ENCODE assay signal across 10 cellular contexts in the genomic region with DNA sequence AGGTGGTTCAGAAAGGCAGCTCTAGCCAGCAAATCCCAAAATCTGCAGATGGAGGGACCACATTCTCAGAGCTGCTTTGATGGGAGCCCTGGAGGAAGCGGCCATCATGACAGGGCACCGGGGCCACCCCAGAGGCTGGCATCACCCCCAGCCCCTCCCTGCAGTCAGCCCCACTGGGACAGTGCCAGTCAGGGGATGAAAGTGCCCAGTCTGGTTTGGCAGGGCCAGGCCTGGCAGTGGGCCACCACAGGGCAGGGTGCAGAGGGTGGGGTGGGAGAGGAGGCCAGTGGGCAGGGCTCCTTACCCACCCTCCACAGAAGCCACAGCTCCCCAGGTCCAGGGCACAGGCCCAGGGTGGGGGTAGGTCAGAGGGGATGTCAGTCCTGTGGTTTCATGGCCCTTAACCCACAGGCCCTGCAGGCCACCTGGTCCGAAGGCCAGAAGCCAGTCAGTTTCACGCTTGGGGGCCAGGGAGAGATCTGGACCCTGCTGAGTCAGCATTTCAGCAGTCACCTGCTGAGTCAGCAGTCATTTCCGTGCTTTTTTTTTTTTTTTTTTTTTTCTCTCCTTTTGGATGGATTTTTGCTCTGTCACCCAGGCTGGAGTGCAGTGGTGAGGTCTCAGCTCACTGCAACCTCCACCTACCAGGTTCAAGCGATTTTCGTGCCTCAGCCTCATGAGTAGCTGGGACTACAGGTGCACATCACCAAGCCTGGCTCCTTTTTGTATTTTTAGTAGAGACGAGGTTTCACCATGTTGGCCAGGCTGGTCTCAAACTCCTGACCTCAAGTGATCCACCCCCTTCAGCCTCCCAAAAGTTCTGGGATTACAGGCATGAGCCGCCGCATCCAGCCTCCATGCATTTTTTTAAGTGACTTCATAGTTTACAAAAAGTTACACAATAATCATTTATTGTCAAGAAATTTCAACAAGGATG. TPM values are rescaled to one million over a fixed set of nuclear protein-coding genes. Genes with fewer than 3 reads are reported as not detected.
DNase-seq lines count a peak whose midpoint lies in the region; ATAC-seq, FAIRE-seq and TF ChIP-seq lines count a peak whose summit lies in the region.
"Had no signal": no experiment of that assay in that cellular context is flagged by ENCODE, and none has a peak within 500 bp of the region (broad histone marks: within the 10 kb centered on the region; RNA-seq: fewer than 3 reads in every experiment).

No MANE protein-coding gene starts in this region.

- in situ Hi-C loops in K562 (cut with MboI), result no loop called here

- DNase-seq in K562 (ENCODE audit: extremely low read depth in 1 of 4, low spot score in 3 of 4) (peak; percentile 70 to 80 (median 74)), right lobe of liver (peak; percentile 89 to 98 (median 97))
- no peak for DNase-seq in stimulated activated CD4-positive, alpha-beta T cell treated with anti-CD3 and anti-CD28 coated beads, Interleukin-4, amount 100 ng/mL, for 4 hours
- DNase-seq: central memory CD4-positive, alpha-beta T cell; NCI-H446 treated with DMSO at 0.1 percent for 48 hours had no signal

- H3K4me3 ChIP-seq in BLaER1 (no peak overlapping the region), K562 (no peak overlapping the region), right lobe of liver (no peak overlapping the region)

- H3K4me2 ChIP-seq in BLaER1 (peak overlapping the region; percentile 77), K562 (ENCODE audit: insufficient read depth, low read length) (no peak overlapping the region)

- TF ChIP-seq EP300 in Ishikawa (IDR thresholded peaks at IDR 0.05; ENCODE audit: borderline replicate concordance) (peak; percentile 51; the same call in 1 of the 2 replicates), K562 (IDR thresholded peaks at IDR 0.05; ENCODE audit: low read length) (no peak)

- H4K20me1 ChIP-seq in BLaER1, result 0 out of 2 replicates have a peak, but pooled peaks cover 6% of the 10 kb centered on the region
- no peaks in the 10 kb centered on the region; the same call in 1 of the 2 replicates for H4K20me1 ChIP-seq in K562 (replicated peaks; ENCODE audit: control insufficient read depth, insufficient read depth, low read length)

- TF ChIP-seq RAD21 in Ishikawa (IDR thresholded peaks at IDR 0.05; ENCODE audit: low read depth), result no peak
- TF ChIP-seq RAD21 in K562 (CRISPR knock-in tag; conservative IDR thresholded peaks at IDR 0.05 in 1 of 2, IDR thresholded peaks at IDR 0.05 in 1 of 2), result no peak

- no peak overlapping the region for H2AFZ ChIP-seq in K562 (ENCODE audit: low read depth, low read length)

- POLR2A ChIA-PET in K562 (lab: Yijun Ruan, JAX), result interaction anchor here (0.6 to 5.4 kb wide), 9 partner anchors 9 to 491 kb away, joined by 3 to 59 read pairs (median 3); a partner anchor contains a TSS

- no peaks in the 10 kb centered on the region for H3K79me2 ChIP-seq in K562 (ENCODE audit: control insufficient read depth, insufficient read depth, low read length)

- H3K36me3 ChIP-seq in BLaER1 (peaks cover 26% of the 10 kb centered on the region), K562 (ENCODE audit: control insufficient read depth, insufficient read depth, low read length) (peaks cover 27% of the 10 kb centered on the region; the same call in 1 of the 3 replicates), right lobe of liver (peaks cover 0 to 7% (median 2%) of the 10 kb centered on the region in 4 donors)

- intact Hi-C loops in K562 (cut with micrococcal nuclease) (no loop called here), right lobe of liver (cut with DNase I) (no loop called here)

- ATAC-seq in K562 (peak; percentile 77), right lobe of liver (peak; percentile 85 to 91 (median 89)), GM21717 (IDR thresholded peaks at IDR 0.05; ENCODE audit: unreplicated experiment) (no peak), GM19397 (IDR thresholded peaks at IDR 0.05; ENCODE audit: unreplicated experiment) (no peak), HG03108 (IDR thresholded peaks at IDR 0.05; ENCODE audit: unreplicated experiment) (no peak)

- H3K9me3 ChIP-seq in BLaER1, result no peaks in the 10 kb centered on the region
- no peaks in the 10 kb centered on the region for H3K9me3 ChIP-seq in K562 (replicated peaks; ENCODE audit: control insufficient read depth, insufficient read depth, low read depth, low read length)
- H3K9me3 ChIP-seq in right lobe of liver, result no peaks in the 10 kb centered on the region

- no peak overlapping the region for H3K27ac ChIP-seq in BLaER1
- H3K27ac ChIP-seq in K562 (ENCODE audit: extremely low read depth, low read depth, low read length), result peak overlapping the region; percentile 54; the same call in 2 of the 3 replicates
- H3K27ac ChIP-seq in right lobe of liver, result peak overlapping the region in 2 of 3 donors; percentile 6 to 50

- peak; percentile 83 for FAIRE-seq in K562 (lab: Jason Lieb, UNC)

- 43% methylated on average over 9 of the region's 10 CpGs for WGBS in K562 (ENCODE audit: insufficient coverage, low coverage, missing lambda C conversion rate)
- 25% methylated on average over 6 of the region's 10 CpGs for WGBS in right lobe of liver (ENCODE audit: insufficient coverage, low coverage, low lambda C conversion rate, missing lambda C conversion rate)

- no peaks in the 10 kb centered on the region for H3K27me3 ChIP-seq in BLaER1
- no peaks in the 10 kb centered on the region for H3K27me3 ChIP-seq in K562 (ENCODE audit: control insufficient read depth in 2 of 2, insufficient read depth in 2 of 2, low read length in 2 of 2)
- no peaks in the 10 kb centered on the region for H3K27me3 ChIP-seq in right lobe of liver

- CTCF ChIA-PET in K562 (lab: Yijun Ruan, JAX; ENCODE audit: low intra/inter-chr PET ratio), result no interaction called here

- no peaks in the 10 kb centered on the region for H3K9me1 ChIP-seq in K562 (ENCODE audit: control insufficient read depth, insufficient read depth, low read length)

- no TSS peak for BruUV-seq in K562 (replicated peaks; lab: Mats Ljungman, UMichigan)

- TF ChIP-seq CTCF in K562 (IDR thresholded peaks at IDR 0.05 in 2 of 3, conservative IDR thresholded peaks at IDR 0.05 in 1 of 3; ENCODE audit: insufficient read depth in 2 of 3, low read depth in 1 of 3, low read length in 3 of 3), result no peak
- TF ChIP-seq CTCF in right lobe of liver (IDR thresholded peaks at IDR 0.05), result no peak

- no peak overlapping the region for H3K9ac ChIP-seq in BLaER1
- H3K9ac ChIP-seq in K562 (ENCODE audit: insufficient read depth in 1 of 2, low read depth in 2 of 2, low read length in 2 of 2), result peak overlapping the region in 1 of 2 experiments; percentile 61; a peak in 2 of 4 replicates

- H3K4me1 ChIP-seq in BLaER1 (peaks cover 49% of the 10 kb centered on the region), K562 (replicated peaks in 1 of 2; ENCODE audit: control insufficient read depth in 2 of 2, insufficient read depth in 2 of 2, low read length in 2 of 2) (peaks cover 19 to 53% of the 10 kb centered on the region in 2 experiments), right lobe of liver (peaks cover 0 to 31% (median 12%) of the 10 kb centered on the region in 4 donors)

- TF ChIP-seq POLR2A in K562 (conservative IDR thresholded peaks at IDR 0.05), result peak; percentile 66
- no peak for TF ChIP-seq POLR2A in right lobe of liver (IDR thresholded peaks at IDR 0.05)

RNA-seq across cellular contexts. Expression of a gene that starts 10.4 kb away (rescaled TPM):
- 20.2 and 85.2 TPM in 2 replicates for total RNA-seq in K562 (2011; cell fraction: chromatin; rRNA removed; ENCODE audit: low replicate concordance)
- 76.7 and 104 TPM in 2 replicates for total RNA-seq in K562 (2011; cell fraction: nucleolus; rRNA removed)
- 36.2 and 36.3 TPM in 2 replicates for total RNA-seq in K562 (2011; cell fraction: nucleoplasm; rRNA removed)
- total RNA-seq in K562 (2014; rRNA removed) (77.1 and 107 TPM in 2 replicates), K562 (2014; rRNA removed; fragmentation: Illumina TruSeq; extraction: Trizol) (8.5 and 15.4 TPM in 2 replicates), K562 (2015; rRNA removed; fragmentation: Illumina TruSeq; extraction: Trizol) (36.2 and 39.1 TPM in 2 replicates), K562 (2021) (85.6 and 86.9 TPM in 2 replicates), right lobe of liver (10 to 100 TPM; 35.6 to 92.0 (median 72.7) TPM)
- polyA plus RNA-seq in K562 (2011; rRNA removed) (26.3 and 34.3 TPM in 2 replicates), K562 (2014; fragmentation: Illumina TruSeq; extraction: Trizol) (34.3 and 70.2 TPM in 2 replicates), K562 (2014; fragmentation: Nextera tagmentation; extraction: Ambion mirVana) (1 to 10 TPM in 1 of 2 experiments, under 1 TPM in 1; 0.10 to 1.5 TPM), K562 (2014; rRNA removed) (68.4 and 70.6 TPM in 2 replicates)
- 46.6 and 127 TPM in 2 replicates for polyA plus RNA-seq in K562 (2011; cell fraction: cytosol; rRNA removed)
- 60.6 and 93.2 TPM in 2 replicates for polyA plus RNA-seq in K562 (2011; cell fraction: nucleus; rRNA removed)
- polyA plus RNA-seq in K562 (2012), result 35.9 and 54.4 TPM in 2 replicates
- 7.7 and 13.8 TPM in 2 replicates for polyA minus RNA-seq in K562 (2011; rRNA and poly(A)+ RNA removed)
- 31.8 and 35.5 TPM in 2 replicates for polyA minus RNA-seq in K562 (2011; cell fraction: cytosol; rRNA and poly(A)+ RNA removed)
- 20.9 and 21.4 TPM in 2 replicates for polyA minus RNA-seq in K562 (2011; cell fraction: nucleus; rRNA and poly(A)+ RNA removed)

RNA-seq across cellular contexts. Expression of a gene that starts 19.3 kb away (rescaled TPM):
- 14.2 and 50.8 TPM in 2 replicates for total RNA-seq in K562 (2011; cell fraction: chromatin; rRNA removed; ENCODE audit: low replicate concordance)
- total RNA-seq in K562 (2011; cell fraction: nucleolus; rRNA removed), result 61.9 and 77.4 TPM in 2 replicates
- 32.4 and 38.0 TPM in 2 replicates for total RNA-seq in K562 (2011; cell fraction: nucleoplasm; rRNA removed)
- total RNA-seq in K562 (2014; rRNA removed) (182 and 276 TPM in 2 replicates), K562 (2014; rRNA removed; fragmentation: Illumina TruSeq; extraction: Trizol) (31.8 and 40.0 TPM in 2 replicates), K562 (2015; rRNA removed; fragmentation: Illumina TruSeq; extraction: Trizol) (57.9 and 60.8 TPM in 2 replicates), K562 (2021) (231 and 251 TPM in 2 replicates), right lobe of liver (100 to 1,000 TPM in 2 of 6 experiments, 10 to 100 TPM in 4; 43.8 to 119 (median 59.3) TPM)
- polyA plus RNA-seq in K562 (2011; rRNA removed) (101 and 110 TPM in 2 replicates), K562 (2014; fragmentation: Illumina TruSeq; extraction: Trizol) (100 and 128 TPM in 2 replicates), K562 (2014; fragmentation: Nextera tagmentation; extraction: Ambion mirVana) (1 to 10 TPM in 1 of 2 experiments, under 1 TPM in 1; 0.94 to 2.7 TPM), K562 (2014; rRNA removed) (338 and 351 TPM in 2 replicates)
- 124 and 353 TPM in 2 replicates for polyA plus RNA-seq in K562 (2011; cell fraction: cytosol; rRNA removed)
- 53.5 and 78.2 TPM in 2 replicates for polyA plus RNA-seq in K562 (2011; cell fraction: nucleus; rRNA removed)
- polyA plus RNA-seq in K562 (2012), result 145 TPM in 2 replicates
- polyA minus RNA-seq in K562 (2011; rRNA and poly(A)+ RNA removed), result 36.5 and 49.2 TPM in 2 replicates
- polyA minus RNA-seq in K562 (2011; cell fraction: cytosol; rRNA and poly(A)+ RNA removed), result 52.2 and 58.3 TPM in 2 replicates
- polyA minus RNA-seq in K562 (2011; cell fraction: nucleus; rRNA and poly(A)+ RNA removed), result 15.9 and 32.2 TPM in 2 replicates

RNA-seq across cellular contexts. Expression of a gene that starts 38.6 kb away (rescaled TPM):
- 345 and 984 TPM in 2 replicates for total RNA-seq in K562 (2011; cell fraction: chromatin; rRNA removed; ENCODE audit: low replicate concordance)
- 485 and 495 TPM in 2 replicates for total RNA-seq in K562 (2011; cell fraction: nucleolus; rRNA removed)
- total RNA-seq in K562 (2011; cell fraction: nucleoplasm; rRNA removed), result 301 and 334 TPM in 2 replicates
- 96.7 and 99.7 TPM in 2 replicates for total RNA-seq in K562 (2014; rRNA removed)
- total RNA-seq in K562 (2014; rRNA removed; fragmentation: Illumina TruSeq; extraction: Trizol), result 55.5 and 77.1 TPM in 2 replicates
- total RNA-seq in K562 (2015; rRNA removed; fragmentation: Illumina TruSeq; extraction: Trizol), result 61.4 and 66.3 TPM in 2 replicates
- 132 and 161 TPM in 2 replicates for total RNA-seq in K562 (2021)
- 60.7 and 127 TPM in 2 replicates for polyA plus RNA-seq in K562 (2011; rRNA removed)
- 55.5 and 141 TPM in 2 replicates for polyA plus RNA-seq in K562 (2011; cell fraction: cytosol; rRNA removed)
- polyA plus RNA-seq in K562 (2011; cell fraction: nucleus; rRNA removed), result 547 and 894 TPM in 2 replicates
- 81.3 and 125 TPM in 2 replicates for polyA plus RNA-seq in K562 (2012)
- 126 and 128 TPM in 2 replicates for polyA plus RNA-seq in K562 (2014; fragmentation: Illumina TruSeq; extraction: Trizol)
- polyA plus RNA-seq in K562 (2014; fragmentation: Nextera tagmentation; extraction: Ambion mirVana), result 1 to 10 TPM; 3.9 to 9.4 TPM
- 141 and 176 TPM in 2 replicates for polyA plus RNA-seq in K562 (2014; rRNA removed)
- 76.0 and 85.7 TPM in 2 replicates for polyA minus RNA-seq in K562 (2011; rRNA and poly(A)+ RNA removed)
- polyA minus RNA-seq in K562 (2011; cell fraction: cytosol; rRNA and poly(A)+ RNA removed), result 50.3 and 53.4 TPM in 2 replicates
- polyA minus RNA-seq in K562 (2011; cell fraction: nucleus; rRNA and poly(A)+ RNA removed), result 113 and 138 TPM in 2 replicates
- total RNA-seq in right lobe of liver, result 10 to 100 TPM; 30.6 to 46.3 (median 37.3) TPM

RNA-seq across cellular contexts. Expression of a gene that starts 38.9 kb away (rescaled TPM):
- 40.1 and 78.0 TPM in 2 replicates for total RNA-seq in K562 (2011; cell fraction: chromatin; rRNA removed; ENCODE audit: low replicate concordance)
- 48.6 and 55.2 TPM in 2 replicates for total RNA-seq in K562 (2011; cell fraction: nucleolus; rRNA removed)
- 38.9 and 42.4 TPM in 2 replicates for total RNA-seq in K562 (2011; cell fraction: nucleoplasm; rRNA removed)
- total RNA-seq in K562 (2014; rRNA removed), result 25.2 and 46.0 TPM in 2 replicates
- 18.8 and 21.6 TPM in 2 replicates for total RNA-seq in K562 (2014; rRNA removed; fragmentation: Illumina TruSeq; extraction: Trizol)
- total RNA-seq in K562 (2015; rRNA removed; fragmentation: Illumina TruSeq; extraction: Trizol), result 19.7 and 21.3 TPM in 2 replicates
- total RNA-seq in K562 (2021), result 18.3 and 22.6 TPM in 2 replicates
- 29.8 and 30.6 TPM in 2 replicates for polyA plus RNA-seq in K562 (2011; rRNA removed)
- 36.0 and 45.9 TPM in 2 replicates for polyA plus RNA-seq in K562 (2011; cell fraction: cytosol; rRNA removed)
- polyA plus RNA-seq in K562 (2011; cell fraction: nucleus; rRNA removed), result 16.8 and 22.9 TPM in 2 replicates
- 26.1 and 26.2 TPM in 2 replicates for polyA plus RNA-seq in K562 (2012)
- 25.6 and 32.4 TPM in 2 replicates for polyA plus RNA-seq in K562 (2014; fragmentation: Illumina TruSeq; extraction: Trizol)
- polyA plus RNA-seq in K562 (2014; fragmentation: Nextera tagmentation; extraction: Ambion mirVana), result 10 to 100 TPM in 1 of 2 experiments, 1 to 10 TPM in 1; 5.4 to 10.4 TPM
- 32.4 and 34.7 TPM in 2 replicates for polyA plus RNA-seq in K562 (2014; rRNA removed)
- polyA minus RNA-seq in K562 (2011; rRNA and poly(A)+ RNA removed), result 11.5 and 12.4 TPM in 2 replicates
- 5.8 and 6.2 TPM in 2 replicates for polyA minus RNA-seq in K562 (2011; cell fraction: cytosol; rRNA and poly(A)+ RNA removed)
- 7.3 and 11.8 TPM in 2 replicates for polyA minus RNA-seq in K562 (2011; cell fraction: nucleus; rRNA and poly(A)+ RNA removed)
- total RNA-seq in right lobe of liver, result 10 to 100 TPM in 4 of 6 experiments, 1 to 10 TPM in 2; 5.3 to 16.8 (median 11.1) TPM

RNA-seq across cellular contexts. Expression of a gene that starts 55.9 kb away (rescaled TPM):
- 45.8 and 69.3 TPM in 2 replicates for total RNA-seq in K562 (2011; cell fraction: chromatin; rRNA removed; ENCODE audit: low replicate concordance)
- total RNA-seq in K562 (2011; cell fraction: nucleolus; rRNA removed), result 37.0 and 38.7 TPM in 2 replicates
- 27.8 and 51.5 TPM in 2 replicates for total RNA-seq in K562 (2011; cell fraction: nucleoplasm; rRNA removed)
- total RNA-seq in K562 (2014; rRNA removed) (56.0 and 64.2 TPM in 2 replicates), K562 (2014; rRNA removed; fragmentation: Illumina TruSeq; extraction: Trizol) (20.0 and 21.4 TPM in 2 replicates), K562 (2015; rRNA removed; fragmentation: Illumina TruSeq; extraction: Trizol) (47.1 and 48.5 TPM in 2 replicates), K562 (2021) (48.9 and 49.2 TPM in 2 replicates), right lobe of liver (10 to 100 TPM in 1 of 6 experiments, 1 to 10 TPM in 5; 5.5 to 35.0 (median 6.5) TPM)
- polyA plus RNA-seq in K562 (2011; rRNA removed) (18.9 and 24.8 TPM in 2 replicates), K562 (2014; fragmentation: Illumina TruSeq; extraction: Trizol) (38.3 and 41.1 TPM in 2 replicates), K562 (2014; fragmentation: Nextera tagmentation; extraction: Ambion mirVana) (1 to 10 TPM; 2.3 to 4.1 TPM), K562 (2014; rRNA removed) (63.7 and 68.1 TPM in 2 replicates)
- polyA plus RNA-seq in K562 (2011; cell fraction: cytosol; rRNA removed), result 18.3 and 30.6 TPM in 2 replicates
- polyA plus RNA-seq in K562 (2011; cell fraction: nucleus; rRNA removed), result 40.1 and 55.8 TPM in 2 replicates
- polyA plus RNA-seq in K562 (2012), result 28.5 and 39.2 TPM in 2 replicates
- polyA minus RNA-seq in K562 (2011; rRNA and poly(A)+ RNA removed), result 4.4 and 4.8 TPM in 2 replicates
- 8.5 TPM in 2 replicates for polyA minus RNA-seq in K562 (2011; cell fraction: cytosol; rRNA and poly(A)+ RNA removed)
- polyA minus RNA-seq in K562 (2011; cell fraction: nucleus; rRNA and poly(A)+ RNA removed), result 9.4 and 17.3 TPM in 2 replicates

Comparison
In these comparisons a context has a peak if more than half of its experiments do, and no peak if none do; other contexts are left out.
1. ATAC-seq: peak in K562 (single experiment) and right lobe of liver (4 of 4); none in GM21717 (single experiment), GM19397 (single experiment) and HG03108 (single experiment).
2. DNase-seq: peak in K562 (4 of 4) and right lobe of liver (3 of 3); none in stimulated activated CD4-positive, alpha-beta T cell treated with anti-CD3 and anti-CD28 coated beads, Interleukin-4, amount 100 ng/mL, for 4 hours (0 of 2).